Comparison of ENCODE assay signal across 8 cellular contexts in genomic region chr22:39040538-39041296, GRCh38. TPM values are rescaled to one million over a fixed set of nuclear protein-coding genes. Genes with fewer than 3 reads are reported as not detected.
DNase-seq lines count a peak whose midpoint lies in the region; ATAC-seq, FAIRE-seq and TF ChIP-seq lines count a peak whose summit lies in the region.
"Not testable (repeated sequence)": the region's sequence is repeated elsewhere in the genome, so short reads cannot be mapped to it uniquely, and the experiment has no call there.

Gene APOBEC3F (plus strand): TSS chr22:39040864. CDS start chr22:39040961, 97 bp downstream.

- peak within 1 kb of the TSS; percentile 87 for H4K8ac ChIP-seq in mesenchymal stem cell (ENCODE audit: low read length)

- peak within 1 kb of the TSS; percentile 95 to 97 for H3K18ac ChIP-seq in mesenchymal stem cell (ENCODE audit: low read depth in 1 of 2, low read length in 2 of 2)

- peak within 1 kb of the TSS; percentile 89 to 95 (median 93) for H3K27ac Mint-ChIP-seq in CD4-positive, alpha-beta memory T cell

- POLR2A ChIA-PET in CD4-positive, alpha-beta memory T cell (lab: Charles Lee; ENCODE audit: partially characterized antibody): interaction anchor here (1.1 to 1.7 kb wide), 2 partner anchors 16 to 20 kb away, joined by 5 to 9 read pairs; partner anchors contain the start of gene APOBEC3D
- POLR2A ChIA-PET in endothelial cell of umbilical vein (lab: Charles Lee): not testable (repeated sequence)

- H3K27ac ChIP-seq in CD4-positive, alpha-beta memory T cell (ENCODE audit: low read depth, low read length): peak within 1 kb of the TSS; percentile 75
- H3K27ac ChIP-seq in endothelial cell of umbilical vein (ENCODE audit: insufficient read depth, low read depth, low read length): peak within 1 kb of the TSS; percentile 28
- H3K27ac ChIP-seq in mesenchymal stem cell (ENCODE audit: low read length, poor library complexity, severe bottlenecking): peak within 1 kb of the TSS; percentile 92

- H3K4me1 ChIP-seq in CD4-positive, alpha-beta memory T cell (ENCODE audit: insufficient read depth, low read length): peaks cover 27% of the 10 kb centered on the region
- not testable (repeated sequence) for H3K4me1 ChIP-seq in endothelial cell of umbilical vein (ENCODE audit: control insufficient read depth, extremely low read depth, insufficient read depth, low read length)
- peaks cover 13% of the 10 kb centered on the region for H3K4me1 ChIP-seq in mesenchymal stem cell (ENCODE audit: control insufficient read depth, insufficient read depth, low read depth, low read length)

- H2AFZ ChIP-seq in endothelial cell of umbilical vein (ENCODE audit: low read depth, low read length) (peak within 1 kb of the TSS; percentile 92), mesenchymal stem cell (ENCODE audit: low read depth, low read length) (peak within 1 kb of the TSS; percentile 88)

- H3K4ac ChIP-seq in mesenchymal stem cell (ENCODE audit: low read depth in 1 of 2, low read length in 2 of 2): peak within 1 kb of the TSS; percentile 35 to 95

- H3K79me2 ChIP-seq in endothelial cell of umbilical vein (ENCODE audit: control insufficient read depth, insufficient read depth, low read length): not testable (repeated sequence)

- CTCF ChIA-PET in CD4-positive, alpha-beta memory T cell (lab: Charles Lee; ENCODE audit: partially characterized antibody): interaction anchor here (0.9 kb wide), 1 partner anchor 170 kb away, joined by 3 read pairs; no protein-coding TSS in a partner anchor
- CTCF ChIA-PET in endothelial cell of umbilical vein (lab: Charles Lee): not testable (repeated sequence)

- not testable (repeated sequence) for TF ChIP-seq CTCF in endothelial cell of umbilical vein (IDR thresholded peaks at IDR 0.05; ENCODE audit: extremely low read depth in 1 of 2, insufficient read depth in 1 of 2, low read depth in 1 of 2, low read length in 2 of 2)

- not testable (repeated sequence) for H3K9me3 ChIP-seq in CD4-positive, alpha-beta memory T cell (ENCODE audit: control insufficient read depth in 1 of 2, low read length in 2 of 2); endothelial cell of umbilical vein (replicated peaks; ENCODE audit: control insufficient read depth, insufficient read depth, low read length); mesenchymal stem cell (ENCODE audit: control insufficient read depth, low read length)

- H2BK120ac ChIP-seq in mesenchymal stem cell (ENCODE audit: low read depth, low read length): peak within 1 kb of the TSS; percentile 89

- dilution Hi-C loops in endothelial cell of umbilical vein (cut with MboI; ENCODE audit: extremely low pct_ligation_motif_present, low sequenced_read_pairs): not testable (repeated sequence)

- not testable (repeated sequence) for H3K27me3 Mint-ChIP-seq in CD4-positive, alpha-beta memory T cell

- not testable (repeated sequence) for H4K20me1 ChIP-seq in endothelial cell of umbilical vein (replicated peaks; ENCODE audit: control insufficient read depth, extremely low read depth, insufficient read depth, low read length)

- H2BK15ac ChIP-seq in mesenchymal stem cell (ENCODE audit: low read depth, poor library complexity, severe bottlenecking): peak within 1 kb of the TSS; percentile 90

- FAIRE-seq in endothelial cell of umbilical vein (lab: Jason Lieb, UNC): peak; percentile 91

- H3K14ac ChIP-seq in mesenchymal stem cell (ENCODE audit: low read length in 2 of 2): peak within 1 kb of the TSS in 1 of 2 experiments; percentile 79

- not testable (repeated sequence) for BruUV-seq in endothelial cell of umbilical vein (replicated peaks; lab: Mats Ljungman, UMichigan)

- H2BK12ac ChIP-seq in mesenchymal stem cell (ENCODE audit: low read length in 2 of 2): peak within 1 kb of the TSS; percentile 77 to 89

- not testable (repeated sequence) for H3K23ac ChIP-seq in mesenchymal stem cell (ENCODE audit: low read length in 2 of 2)

- H3K4me3 ChIP-seq in CD4-positive, alpha-beta memory T cell (ENCODE audit: low read length in 2 of 2): peak within 1 kb of the TSS; percentile 17 to 51
- peak within 1 kb of the TSS; percentile 45 to 69 (median 65) for H3K4me3 ChIP-seq in endothelial cell of umbilical vein (replicated peaks in 1 of 3; ENCODE audit: insufficient read depth in 1 of 3, low read depth in 1 of 3, low read length in 3 of 3)
- peak within 1 kb of the TSS; percentile 72 to 86 for H3K4me3 ChIP-seq in mesenchymal stem cell (ENCODE audit: insufficient read depth in 1 of 2, low read depth in 1 of 2, low read length in 2 of 2)

- peak within 1 kb of the TSS; percentile 48 for H2AK5ac ChIP-seq in mesenchymal stem cell (ENCODE audit: low read length, severe bottlenecking)

- intact Hi-C loops in CD4-positive, alpha-beta memory T cell (cut with micrococcal nuclease); endothelial cell of umbilical vein (cut with micrococcal nuclease): not testable (repeated sequence)

- peak within 1 kb of the TSS; percentile 85 to 94 (median 88) for H3K4me3 Mint-ChIP-seq in CD4-positive, alpha-beta memory T cell

- peak; percentile 60 to 86 (median 67) for DNase-seq in CD4-positive, alpha-beta memory T cell
- DNase-seq in RKO (ENCODE audit: low spot score) (peak; percentile 60), activated T-cell treated with anti-CD3 and anti-CD28 coated beads for 48 hours (ENCODE audit: low read depth) (peak; percentile 61), endothelial cell of umbilical vein (ENCODE audit: low read depth, low spot score) (peak; percentile 44), mesenchymal stem cell (peak; percentile 80)
- DNase-seq in stimulated activated CD4-positive, alpha-beta T cell treated with anti-CD3 and anti-CD28 coated beads, TNF-alpha, amount 100 ng/mL, for 4 hours (ENCODE audit: low read depth in 3 of 3): peak in 2 of 3 experiments; percentile 40 to 42

- 1% methylated on average over 15 of the region's 21 CpGs for WGBS in mesenchymal stem cell

- ATAC-seq in GM19452 (IDR thresholded peaks at IDR 0.05; ENCODE audit: unreplicated experiment) (peak; percentile 97), HG03378 (IDR thresholded peaks at IDR 0.05; ENCODE audit: unreplicated experiment) (peak; percentile 94)

- peak within 1 kb of the TSS; percentile 89 for H2BK5ac ChIP-seq in mesenchymal stem cell (ENCODE audit: low read depth, low read length, poor library complexity, severe bottlenecking)

- H3K9me3 Mint-ChIP-seq in CD4-positive, alpha-beta memory T cell: not testable (repeated sequence)

- H3K4me1 Mint-ChIP-seq in CD4-positive, alpha-beta memory T cell: peaks cover 24 to 63% (median 43%) of the 10 kb centered on the region in 4 donors

- H3K27me3 ChIP-seq in CD4-positive, alpha-beta memory T cell (ENCODE audit: insufficient read depth, low read length); endothelial cell of umbilical vein (ENCODE audit: control insufficient read depth in 2 of 2, insufficient read depth in 2 of 2, low read length in 2 of 2); mesenchymal stem cell (ENCODE audit: control insufficient read depth in 1 of 2, insufficient read depth in 1 of 2, low read length in 2 of 2): not testable (repeated sequence)

- peaks cover 15 to 25% of the 10 kb centered on the region in 2 donors for H3K36me3 Mint-ChIP-seq in CD4-positive, alpha-beta memory T cell

- H4K91ac ChIP-seq in mesenchymal stem cell (ENCODE audit: low read length): peak within 1 kb of the TSS; percentile 90

- not testable (repeated sequence) for H3K79me1 ChIP-seq in mesenchymal stem cell (replicated peaks; ENCODE audit: low read length, poor library complexity, severe bottlenecking)

- not testable (repeated sequence) for H3K36me3 ChIP-seq in CD4-positive, alpha-beta memory T cell (ENCODE audit: insufficient read depth, low read length); endothelial cell of umbilical vein (ENCODE audit: control insufficient read depth in 2 of 2, extremely low read depth in 1 of 2, insufficient read depth in 2 of 2, low read length in 2 of 2)
- peaks cover 4 to 20% of the 10 kb centered on the region in 2 experiments for H3K36me3 ChIP-seq in mesenchymal stem cell (ENCODE audit: control insufficient read depth in 1 of 2, insufficient read depth in 2 of 2, low read depth in 1 of 2, low read length in 2 of 2)

- not testable (repeated sequence) for TF ChIP-seq POLR2A in endothelial cell of umbilical vein (IDR thresholded peaks at IDR 0.05; ENCODE audit: low read depth, low read length)

- H3K9me1 ChIP-seq in endothelial cell of umbilical vein (replicated peaks; ENCODE audit: control insufficient read depth, extremely low read depth, insufficient read depth, low read length): not testable (repeated sequence)

- peak within 1 kb of the TSS; percentile 47 for H3K9ac ChIP-seq in endothelial cell of umbilical vein (replicated peaks; ENCODE audit: extremely low read depth, insufficient read depth, low read length)
- H3K9ac ChIP-seq in mesenchymal stem cell (ENCODE audit: low read length): peak within 1 kb of the TSS; percentile 85

- H3K4me2 ChIP-seq in endothelial cell of umbilical vein (ENCODE audit: insufficient read depth, low read length) (peak within 1 kb of the TSS; percentile 65), mesenchymal stem cell (ENCODE audit: low read length, poor library complexity, severe bottlenecking) (peak within 1 kb of the TSS; percentile 91)

RNA-seq across cellular contexts. Expression of gene APOBEC3F, which starts in this region (rescaled TPM):
- 10 to 100 TPM; 18.3 to 18.4 TPM for total RNA-seq in CD4-positive, alpha-beta memory T cell
- 10 to 100 TPM in 1 of 2 donors, 1 to 10 TPM in 1; 3.3 to 15.4 TPM for polyA plus RNA-seq in CD4-positive, alpha-beta memory T cell
- total RNA-seq in endothelial cell of umbilical vein: 7.2 and 10.2 TPM in 2 replicates
- 10.6 and 11.0 TPM in 2 replicates for polyA plus RNA-seq in endothelial cell of umbilical vein
- polyA plus RNA-seq in endothelial cell of umbilical vein (2011; cell fraction: cytosol; rRNA removed): 10.4 and 12.1 TPM in 2 replicates
- polyA plus RNA-seq in endothelial cell of umbilical vein (2011; cell fraction: nucleus; rRNA removed): 5.1 and 5.9 TPM in 2 replicates
- polyA plus RNA-seq in endothelial cell of umbilical vein (2012): 7.6 and 7.7 TPM in 2 replicates
- 7.3 and 11.5 TPM in 2 replicates for polyA minus RNA-seq in endothelial cell of umbilical vein
- polyA minus RNA-seq in endothelial cell of umbilical vein (2011; cell fraction: cytosol; rRNA and poly(A)+ RNA removed): not detected
- 4.2 and 5.6 TPM in 2 replicates for polyA minus RNA-seq in endothelial cell of umbilical vein (2011; cell fraction: nucleus; rRNA and poly(A)+ RNA removed)
- 13.4 TPM for polyA plus RNA-seq in mesenchymal stem cell (2013, experiment 1 of 2)
- polyA plus RNA-seq in mesenchymal stem cell (2013, experiment 2 of 2): 14.5 TPM

Comparison
In these comparisons a context has a peak if more than half of its experiments do, and no peak if none do; other contexts are left out.
1. Peak in every context shown above with its lines: DNase-seq, ATAC-seq, H3K4me3 ChIP-seq and H3K27ac ChIP-seq.
2. H3K27ac ChIP-seq: peak in every context shown above with its lines; median percentile 92 in mesenchymal stem cell; 75 in CD4-positive, alpha-beta memory T cell; 28 in endothelial cell of umbilical vein.